Comparison of ENCODE assay signal across 11 cellular contexts in the genomic region with DNA sequence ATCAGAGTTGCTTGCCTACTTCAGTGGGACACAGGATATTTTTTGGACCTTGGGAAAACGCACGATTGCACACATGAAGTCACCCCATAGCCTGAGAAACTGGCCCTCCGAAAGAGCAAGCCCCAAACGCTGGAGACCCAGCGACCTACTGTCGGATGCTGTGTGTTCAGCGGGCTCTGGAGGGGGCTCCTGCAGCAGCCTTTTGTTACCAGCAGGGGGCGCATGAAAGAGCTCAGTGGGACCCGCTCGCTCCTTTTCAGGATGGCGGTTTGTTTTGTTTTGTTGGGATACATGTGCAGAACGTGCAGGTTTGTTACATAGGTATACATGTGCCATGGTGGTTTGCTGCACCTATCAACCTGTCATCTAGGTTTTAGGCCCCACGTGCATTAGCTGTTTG. TPM values are rescaled to one million over a fixed set of nuclear protein-coding genes. Genes with fewer than 3 reads are reported as not detected.
DNase-seq lines count a peak whose midpoint lies in the region; ATAC-seq and TF ChIP-seq lines count a peak whose summit lies in the region.
"Had no signal": no experiment of that assay in that cellular context is flagged by ENCODE, and none has a peak within 500 bp of the region (broad histone marks: within the 10 kb centered on the region; RNA-seq: fewer than 3 reads in every experiment).

No MANE protein-coding gene starts in this region.

- no peak for DNase-seq in mammary epithelial cell
- DNase-seq in breast epithelium (ENCODE audit: low spot score in 2 of 2) = no peak
- DNase-seq in endothelial cell (ENCODE audit: low spot score) = peak; percentile 47
- no peak for DNase-seq in smooth muscle cell (lab: John Stamatoyannopoulos, UW; ENCODE audit: unreplicated experiment)
- DNase-seq in anterior cingulate cortex (lab: John Stamatoyannopoulos, UW) = no peak
- no peak for DNase-seq in SW480 (ENCODE audit: low spot score)
- DNase-seq: activated gamma-delta T cell, natural killer cell, NCI-H146 had no signal

- in situ Hi-C loops in mammary epithelial cell (cut with MboI; ENCODE audit: low sequenced_read_pairs in 2 of 2) = loop anchor here in 1 of 2 donors (10.0 to 25.0 kb wide), 2 partner anchors 334 to 1359 kb away; partner anchors contain the start of gene ZNF18

- BruUV-seq in mammary epithelial cell (replicated peaks; lab: Mats Ljungman, UMichigan) = no TSS peak

- H3F3A ChIP-seq in Loucy (ENCODE audit: low read depth) = no peaks in the 10 kb centered on the region
- H3F3A ChIP-seq in smooth muscle cell (ENCODE audit: low read depth) = no peaks in the 10 kb centered on the region

- dilution Hi-C loops in mammary epithelial cell (cut with HindIII; ENCODE audit: low sequenced_read_pairs) = no loop called here

- no peak overlapping the region for H3K4me2 ChIP-seq in mammary epithelial cell (ENCODE audit: insufficient read depth, low read depth, low read length)
- H3K4me2 ChIP-seq in Loucy (ENCODE audit: low read depth, low read length, poor library complexity, severe bottlenecking) = peak overlapping the region; percentile 51
- no peak overlapping the region for H3K4me2 ChIP-seq in smooth muscle cell

- H3K36me3 ChIP-seq in mammary epithelial cell (ENCODE audit: insufficient read depth, low read length) = no peaks in the 10 kb centered on the region
- no peaks in the 10 kb centered on the region for H3K36me3 ChIP-seq in breast epithelium
- H3K36me3 ChIP-seq in Loucy (ENCODE audit: insufficient read depth, low read length) = peaks cover 4% of the 10 kb centered on the region; the same call in 1 of the 2 replicates
- no peaks in the 10 kb centered on the region for H3K36me3 ChIP-seq in smooth muscle cell (ENCODE audit: low read depth)

- WGBS in mammary epithelial cell (ENCODE audit: low coverage, missing lambda C conversion rate) = 91% methylated on average over 9 of the region's 13 CpGs
- WGBS in smooth muscle cell (ENCODE audit: low lambda C conversion rate) = 72% methylated on average over 13 of the region's 13 CpGs

- CTCF ChIA-PET in mammary epithelial cell (lab: Charles Lee; ENCODE audit: low non-redundant PET) = interaction anchor here (0.6 kb wide), 1 partner anchor 1282 kb away, joined by 4 read pairs; no protein-coding TSS in a partner anchor

- H4K20me1 ChIP-seq in mammary epithelial cell (ENCODE audit: insufficient read depth, low read length) (no peaks in the 10 kb centered on the region), Loucy (ENCODE audit: insufficient read depth, low read length, poor library complexity, severe bottlenecking) (no peaks in the 10 kb centered on the region), smooth muscle cell (ENCODE audit: low read depth) (no peaks in the 10 kb centered on the region)

- H3K27ac ChIP-seq in mammary epithelial cell (ENCODE audit: insufficient read depth, low read depth, low read length) = no peak overlapping the region
- no peak overlapping the region for H3K27ac ChIP-seq in breast epithelium
- no peak overlapping the region for H3K27ac ChIP-seq in smooth muscle cell (ENCODE audit: low read depth)

- H3K79me2 ChIP-seq in mammary epithelial cell (ENCODE audit: insufficient read depth, low read length) = no peaks in the 10 kb centered on the region
- H3K79me2 ChIP-seq in Loucy (ENCODE audit: insufficient read depth, low read length) = no peaks in the 10 kb centered on the region
- H3K79me2 ChIP-seq in smooth muscle cell (ENCODE audit: low read depth) = no peaks in the 10 kb centered on the region

- peaks cover 2% of the 10 kb centered on the region for H3K27me3 Mint-ChIP-seq in endothelial cell (ENCODE audit: unreplicated experiment)

- H3K9me3 ChIP-seq in mammary epithelial cell (replicated peaks; ENCODE audit: insufficient read depth, low read length) = no peaks in the 10 kb centered on the region
- H3K9me3 ChIP-seq in breast epithelium = no peaks in the 10 kb centered on the region
- no peaks in the 10 kb centered on the region for H3K9me3 ChIP-seq in Loucy (ENCODE audit: insufficient read depth, low read depth, low read length)
- no peaks in the 10 kb centered on the region for H3K9me3 ChIP-seq in smooth muscle cell (replicated peaks; ENCODE audit: low read depth)

- no peak for TF ChIP-seq POLR2A in breast epithelium (IDR thresholded peaks at IDR 0.05)

- intact Hi-C loops in mammary epithelial cell (cut with micrococcal nuclease) (no loop called here), breast epithelium (cut with DNase I; ENCODE audit: low total_unique reads) (no loop called here)

- H3K4me3 Mint-ChIP-seq in endothelial cell (ENCODE audit: unreplicated experiment) = no peak overlapping the region
- H3K4me3 Mint-ChIP-seq: natural killer cell had no signal

- H3K9me2 ChIP-seq in Loucy (replicated peaks; ENCODE audit: low read depth, low read length) = no peaks in the 10 kb centered on the region

- no peaks in the 10 kb centered on the region for H3K9me3 Mint-ChIP-seq in endothelial cell (ENCODE audit: unreplicated experiment)
- H3K9me3 Mint-ChIP-seq: natural killer cell had no signal

- no peak overlapping the region for H3K4me3 ChIP-seq in mammary epithelial cell (replicated peaks in 1 of 3; ENCODE audit: insufficient read depth in 1 of 3, low read depth in 2 of 3, low read length in 3 of 3)
- no peak overlapping the region for H3K4me3 ChIP-seq in breast epithelium
- H3K4me3 ChIP-seq in Loucy (ENCODE audit: low read length, poor library complexity, severe bottlenecking) = no peak overlapping the region
- H3K4me3 ChIP-seq in smooth muscle cell = no peak overlapping the region

- no peak overlapping the region for H3K27ac Mint-ChIP-seq in endothelial cell (ENCODE audit: unreplicated experiment)
- H3K27ac Mint-ChIP-seq: natural killer cell had no signal

- TF ChIP-seq CTCF in mammary epithelial cell (conservative IDR thresholded peaks at IDR 0.05 in 1 of 2, IDR thresholded peaks at IDR 0.05 in 1 of 2; ENCODE audit: extremely low read depth in 1 of 2, insufficient read depth in 1 of 2, low read depth in 1 of 2, low read length in 2 of 2) (peak; percentile 35), breast epithelium (IDR thresholded peaks at IDR 0.05) (no peak), Loucy (conservative IDR thresholded peaks at IDR 0.05; ENCODE audit: low read length) (peak; percentile 59), endothelial cell (IDR thresholded peaks at IDR 0.05; ENCODE audit: unreplicated experiment) (peak; percentile 82), smooth muscle cell (IDR thresholded peaks at IDR 0.05; ENCODE audit: borderline replicate concordance, insufficient read depth, poor library complexity, severe bottlenecking) (peak; percentile 34)

- no peak overlapping the region for H2AFZ ChIP-seq in mammary epithelial cell (ENCODE audit: low read depth, low read length)
- H2AFZ ChIP-seq in Loucy (ENCODE audit: low read length) = no peak overlapping the region
- H2AFZ ChIP-seq in smooth muscle cell (ENCODE audit: low read depth) = no peak overlapping the region

- peaks cover 4% of the 10 kb centered on the region for H3K4me1 ChIP-seq in mammary epithelial cell (ENCODE audit: insufficient read depth, low read length)
- H3K4me1 ChIP-seq in breast epithelium = no peaks in the 10 kb centered on the region
- H3K4me1 ChIP-seq in Loucy (ENCODE audit: insufficient read depth, low read length, poor library complexity, severe bottlenecking) = peaks cover 18% of the 10 kb centered on the region
- no peaks in the 10 kb centered on the region for H3K4me1 ChIP-seq in smooth muscle cell (ENCODE audit: low read depth)

- H3K9ac ChIP-seq in mammary epithelial cell (ENCODE audit: insufficient read depth, low read length) = no peak overlapping the region
- no peak overlapping the region for H3K9ac ChIP-seq in Loucy (ENCODE audit: low read depth, low read length, poor library complexity, severe bottlenecking)
- no peak overlapping the region for H3K9ac ChIP-seq in smooth muscle cell (ENCODE audit: low read depth)

- H3K27me3 ChIP-seq in mammary epithelial cell (ENCODE audit: insufficient read depth, low read length) (no peaks in the 10 kb centered on the region), breast epithelium (no peaks in the 10 kb centered on the region), Loucy (ENCODE audit: insufficient read depth, low read length, poor library complexity, severe bottlenecking) (no peaks in the 10 kb centered on the region), smooth muscle cell (ENCODE audit: low read depth) (no peaks in the 10 kb centered on the region)

- peaks cover 9% of the 10 kb centered on the region for H3K36me3 Mint-ChIP-seq in endothelial cell (ENCODE audit: low read depth, unreplicated experiment)
- H3K36me3 Mint-ChIP-seq: natural killer cell had no signal

- no peak for ATAC-seq in GM21360 (IDR thresholded peaks at IDR 0.05; ENCODE audit: unreplicated experiment)
- ATAC-seq: natural killer cell had no signal

- H3K4me1 Mint-ChIP-seq in endothelial cell (ENCODE audit: unreplicated experiment) = peaks cover 6% of the 10 kb centered on the region
- H3K4me1 Mint-ChIP-seq: natural killer cell had no signal

RNA-seq across cellular contexts. Expression of gene MYH3, which starts 28.4 kb away (rescaled TPM):
- total RNA-seq in mammary epithelial cell (1 to 10 TPM in 1 of 2 donors, under 1 TPM in 1; 0.17 to 1.6 TPM), breast epithelium (1 to 10 TPM in 2 of 3 donors, under 1 TPM in 1; 0.80 to 2.9 (median 2.2) TPM), endothelial cell (ENCODE audit: unreplicated experiment) (2.1 TPM), smooth muscle cell (0.67 and 1.2 TPM in 2 replicates)
- polyA plus RNA-seq in mammary epithelial cell (0.63 TPM), smooth muscle cell (1.1 and 1.6 TPM in 2 replicates)
- polyA minus RNA-seq in mammary epithelial cell = not detected

Comparison
In these comparisons a context has a peak if more than half of its experiments do, and no peak if none do; other contexts are left out.
1. CTCF ChIP-seq: peak in mammary epithelial cell (2 of 2), Loucy (single experiment), endothelial cell (single experiment) and smooth muscle cell (single experiment); none in breast epithelium (0 of 3).